ENCODE assay signal across 8 cellular contexts in the genomic region with DNA sequence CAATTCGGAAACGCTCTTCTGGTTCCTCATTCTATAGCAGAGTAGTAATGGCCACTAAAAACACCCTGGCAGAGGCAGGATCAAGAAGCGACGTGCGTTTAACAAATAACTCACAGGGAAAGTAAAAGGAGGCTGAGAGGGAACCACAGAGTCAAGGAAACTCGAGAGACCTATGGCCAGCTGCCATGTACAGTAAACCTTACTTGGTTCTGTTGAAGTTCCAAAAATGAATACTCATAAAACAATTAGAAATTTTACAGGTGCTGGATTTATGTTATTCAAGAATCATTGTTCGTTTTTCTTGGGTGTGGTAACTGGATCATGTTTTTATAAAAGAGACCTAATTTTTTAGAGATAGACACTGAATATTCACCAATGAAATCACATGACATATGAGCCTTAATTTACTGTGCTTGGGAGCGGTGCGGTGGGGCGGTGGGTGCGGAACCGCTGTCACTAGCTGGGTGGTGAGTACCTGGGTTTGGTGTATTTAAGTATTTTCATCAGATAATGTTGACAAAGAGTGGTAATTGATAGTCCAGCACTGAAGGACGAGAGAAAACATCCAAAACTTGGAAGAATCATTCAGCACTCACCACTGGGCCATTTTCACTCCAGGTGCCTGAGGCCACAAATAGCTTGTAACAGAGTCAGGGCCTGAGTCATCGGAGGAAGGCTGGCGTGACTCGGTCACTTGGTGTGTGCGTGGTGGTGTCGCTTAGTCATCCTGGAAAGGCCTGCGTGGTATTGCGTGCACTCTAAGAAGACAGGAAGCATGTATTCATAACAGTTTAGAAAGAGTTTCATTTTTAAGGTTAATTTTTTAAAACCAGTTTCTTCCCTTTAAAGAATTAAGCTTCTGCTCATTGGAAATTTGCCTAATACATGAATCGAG.
DNase-seq lines count a peak whose midpoint lies in the region; ATAC-seq, FAIRE-seq and TF ChIP-seq lines count a peak whose summit lies in the region.

No MANE protein-coding gene starts in this region.

- H3K4me1 ChIP-seq in BE2C: peaks cover 33% of the 10 kb centered on the region

- no peak overlapping the region for H3K4me3 ChIP-seq in BE2C (ENCODE audit: low read depth, low read length)

- H3K36me3 ChIP-seq in BE2C: peaks cover 4% of the 10 kb centered on the region

- H3K9me3 ChIP-seq in BE2C: no peaks in the 10 kb centered on the region

- FAIRE-seq in HTR-8/SVneo (lab: Jason Lieb, UNC): peak; percentile 89

- DNase-seq in BE2C (peak; percentile 64), HTR-8/SVneo (ENCODE audit: insufficient read length, low spot score) (peak; percentile 92), non-pigmented ciliary epithelial cell (ENCODE audit: low read depth) (peak; percentile 96), ureter (ENCODE audit: low spot score) (peak; percentile 49), NCI-H1694 treated with DMSO at 0.1 percent for 48 hours (lab: John Stamatoyannopoulos, UW) (no peak)
- peak; percentile 43 for DNase-seq in central memory CD4-positive, alpha-beta T cell

- ATAC-seq in GM21381 (IDR thresholded peaks at IDR 0.05; ENCODE audit: unreplicated experiment): peak; percentile 84
- ATAC-seq in activated CD4-positive, CD25-positive, alpha-beta regulatory T cell treated with anti-CD3 and anti-CD28 coated beads, Interleukin-2, amount 50 U/mL, for 24 hours: peak; percentile 100

- no peak for TF ChIP-seq CTCF in BE2C (IDR thresholded peaks at IDR 0.05; ENCODE audit: low read depth, low read length)

- H3K27me3 ChIP-seq in BE2C: no peaks in the 10 kb centered on the region
